16 cellular contexts compared by ENCODE assay signal in the genomic region with DNA sequence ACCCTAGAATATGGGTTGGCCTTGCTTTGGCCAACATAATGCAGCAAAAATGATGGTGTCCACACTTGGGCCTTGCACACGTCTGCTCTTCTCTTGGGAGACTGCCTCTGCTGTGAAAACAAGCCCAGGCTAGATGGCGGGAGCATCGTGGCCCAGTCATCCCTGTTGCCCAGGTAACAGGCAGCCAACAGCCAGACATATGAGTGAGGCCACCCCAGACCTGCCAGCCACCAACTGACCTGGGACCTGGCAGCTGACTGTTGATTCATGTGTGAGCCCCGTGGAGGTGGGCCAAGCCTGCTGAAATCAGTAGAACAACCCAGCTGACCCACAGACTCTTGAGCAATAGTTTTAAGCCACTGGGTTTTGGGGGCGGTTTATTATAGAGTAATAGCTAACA. TPM values are rescaled to one million over a fixed set of nuclear protein-coding genes. Genes with fewer than 3 reads are reported as not detected.
A peak's percentile ranks its signal among the peaks of the same experiment; 100 is the strongest.
DNase-seq lines count a peak whose midpoint lies in the region; ATAC-seq, FAIRE-seq and TF ChIP-seq lines count a peak whose summit lies in the region.
"Had no signal": no experiment of that assay in that cellular context is flagged by ENCODE, and none has a peak within 500 bp of the region (broad histone marks: within the 10 kb centered on the region; RNA-seq: fewer than 3 reads in every experiment).

No MANE protein-coding gene starts in this region.

- H2AFZ ChIP-seq in OCI-LY7 (ENCODE audit: low read length): no peak overlapping the region

- TF ChIP-seq CTCF in bronchial epithelial cell (IDR thresholded peaks at IDR 0.05; ENCODE audit: insufficient read depth, low read length, severe bottlenecking) (no peak), OCI-LY7 (conservative IDR thresholded peaks at IDR 0.05; ENCODE audit: low read length) (no peak)

- H3K4me2 ChIP-seq in OCI-LY7 (ENCODE audit: low read length): no peak overlapping the region

- H3K4me3 ChIP-seq in bronchial epithelial cell (ENCODE audit: low read depth, low read length): no peak overlapping the region
- no peak overlapping the region for H3K4me3 ChIP-seq in OCI-LY7 (ENCODE audit: low read depth, low read length, poor library complexity, severe bottlenecking)
- H3K4me3 ChIP-seq: ovary, skin epidermis had no signal

- peak; percentile 88 for FAIRE-seq in bronchial epithelial cell (lab: Jason Lieb, UNC)

- no peaks in the 10 kb centered on the region for H3K79me2 ChIP-seq in OCI-LY7 (ENCODE audit: insufficient read depth, low read depth, low read length)

- CTCF ChIA-PET in OCI-LY7 (lab: Charles Lee; ENCODE audit: unreplicated experiment): no interaction called here

- POLR2A ChIA-PET in OCI-LY7 (lab: Charles Lee): interaction anchor here (0.5 kb wide), 1 partner anchor 495 kb away, joined by 3 read pairs; no protein-coding TSS in a partner anchor

- H3K4me1 ChIP-seq in OCI-LY7 (ENCODE audit: insufficient read depth, low read length, poor library complexity, severe bottlenecking): no peaks in the 10 kb centered on the region

- peak; percentile 7 for DNase-seq in EL
- peak; percentile 98 for DNase-seq in HPDE6-E6E7 (ENCODE audit: extremely low spot score)
- peak; percentile 98 for DNase-seq in bronchial epithelial cell (ENCODE audit: low read depth)
- peak; percentile 74 for DNase-seq in left lobe of liver (ENCODE audit: low spot score)
- no peak for DNase-seq in OCI-LY7 (ENCODE audit: low spot score)
- DNase-seq in T1000 (lab: John Stamatoyannopoulos, UW): no peak
- DNase-seq in amygdala (lab: John Stamatoyannopoulos, UW): no peak
- DNase-seq in NCI-H2196 treated with DMSO at 0.1 percent for 48 hours (lab: John Stamatoyannopoulos, UW; ENCODE audit: unreplicated experiment): no peak
- DNase-seq: activated CD4-positive, alpha-beta memory T cell treated with anti-CD3 and anti-CD28 coated beads, Interleukin-2, amount 10 ng/mL, durations not matched to agents 7 days and 5 days; caudate nucleus; effector CD8-positive, alpha-beta T cell; NCI-H1048; NCI-H774; ovary had no signal

- no peak overlapping the region for H3K27ac ChIP-seq in OCI-LY7 (ENCODE audit: low read depth, low read length, poor library complexity, severe bottlenecking)
- H3K27ac ChIP-seq: ovary, skin epidermis, VCaP had no signal

- no peaks in the 10 kb centered on the region for H4K20me1 ChIP-seq in OCI-LY7 (ENCODE audit: insufficient read depth, low read length)

- intact Hi-C loops in OCI-LY7 (cut with micrococcal nuclease; ENCODE audit: unreplicated experiment): no loop called here

- no peaks in the 10 kb centered on the region for H3K9me3 ChIP-seq in OCI-LY7 (ENCODE audit: low read length)
- H3K9me3 ChIP-seq: ovary had no signal

- ATAC-seq in left lobe of liver: peak; percentile 89

- H3K27me3 ChIP-seq in bronchial epithelial cell (ENCODE audit: control insufficient read depth, insufficient read depth, low read length): no peaks in the 10 kb centered on the region
- H3K27me3 ChIP-seq: ovary had no signal

- H3K36me3 ChIP-seq in bronchial epithelial cell (ENCODE audit: control insufficient read depth, insufficient read depth, low read length) (no peaks in the 10 kb centered on the region), OCI-LY7 (ENCODE audit: insufficient read depth, low read length) (no peaks in the 10 kb centered on the region)
- H3K36me3 ChIP-seq: ovary had no signal

- BruUV-seq in OCI-LY7 (replicated peaks; lab: Mats Ljungman, UMichigan): no TSS peak

- no peaks in the 10 kb centered on the region for H3K9me2 ChIP-seq in OCI-LY7 (ENCODE audit: insufficient read depth, low read length)

RNA-seq across cellular contexts. Expression of a gene that starts 39.4 kb away (rescaled TPM):
- 564 and 607 TPM in 2 replicates for total RNA-seq in bronchial epithelial cell
- total RNA-seq in left lobe of liver: 0.33 TPM
- 0.06 TPM in 1 of 2 replicates, not detected in the other for total RNA-seq in OCI-LY7 (2014; rRNA removed; shearing (Covaris generic))
- total RNA-seq in OCI-LY7 (2022): 0.46 TPM in 1 of 2 replicates, not detected in the other

Comparison
In these comparisons a context has a peak if more than half of its experiments do, and no peak if none do; other contexts are left out.
1. DNase-seq: peak in EL (single experiment), HPDE6-E6E7 (single experiment), bronchial epithelial cell (single experiment) and left lobe of liver (single experiment); none in OCI-LY7 (single experiment), T1000 (single experiment), amygdala (0 of 56) and NCI-H2196 treated with DMSO at 0.1 percent for 48 hours (single experiment).
2. RNA of a gene that starts 39.4 kb away (total RNA-seq): 564 to 607 TPM in bronchial epithelial cell; 0.06 to 0.46 TPM in OCI-LY7 and 0.33 TPM in left lobe of liver (single experiment); every median in the first group is over 100 times any median in the second.